In the genomic region with DNA sequence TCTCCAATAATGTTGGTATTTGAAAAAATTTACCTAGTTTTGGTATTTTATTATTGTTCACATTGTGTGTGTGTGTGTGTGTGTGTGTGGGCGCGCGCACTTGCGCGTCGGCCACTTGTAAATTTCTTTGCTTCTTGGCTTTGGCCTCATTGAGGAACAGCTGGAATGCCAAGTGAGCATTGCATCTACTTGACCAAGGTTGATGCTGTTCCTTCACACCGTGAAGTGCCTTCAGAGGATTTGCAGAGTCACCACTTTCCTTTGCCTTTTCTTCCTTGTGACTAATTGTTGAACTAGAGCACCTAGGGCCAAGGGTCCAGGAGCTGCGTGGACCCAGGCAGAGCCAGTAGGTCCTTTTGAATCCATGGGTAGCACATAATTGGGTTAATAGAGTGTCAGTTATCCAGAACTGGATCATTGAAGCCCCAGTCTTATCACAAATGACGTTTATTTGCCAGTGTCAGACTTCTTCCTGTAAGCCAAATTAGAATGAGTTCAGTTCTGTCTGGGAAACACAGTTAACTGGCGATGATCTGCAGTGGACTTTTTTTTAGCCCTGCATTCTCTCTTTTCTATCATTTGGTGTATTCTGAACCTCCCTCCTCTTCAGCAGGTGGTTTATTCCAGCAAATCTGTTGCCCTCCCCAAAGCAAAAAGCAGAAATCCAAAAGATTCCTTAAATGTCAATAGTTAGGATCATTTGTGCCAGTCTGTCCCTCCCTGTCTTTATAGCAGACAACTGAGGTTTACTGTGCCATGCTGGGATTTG, we compare ENCODE assay signal across 18 cellular contexts. TPM values are rescaled to one million over a fixed set of nuclear protein-coding genes. Genes with fewer than 3 reads are reported as not detected.
A peak's percentile ranks its signal among the peaks of the same experiment; 100 is the strongest.
DNase-seq lines count a peak whose midpoint lies in the region; ATAC-seq and TF ChIP-seq lines count a peak whose summit lies in the region.
"Had no signal": no experiment of that assay in that cellular context is flagged by ENCODE, and none has a peak within 500 bp of the region (broad histone marks: within the 10 kb centered on the region; RNA-seq: fewer than 3 reads in every experiment).

No MANE protein-coding gene starts in this region.

- H3K36me3 ChIP-seq in PC-3 (ENCODE audit: low read depth, low read length) (no peaks in the 10 kb centered on the region), neural progenitor cell (no peaks in the 10 kb centered on the region)

- H3K4me2 ChIP-seq in PC-3 (ENCODE audit: low read length) (no peak overlapping the region), neural progenitor cell (no peak overlapping the region)

- H2AFZ ChIP-seq in PC-3 (ENCODE audit: low read length), result no peak overlapping the region
- no peak overlapping the region for H2AFZ ChIP-seq in neural progenitor cell (replicated peaks)

- POLR2A ChIA-PET in PC-3 (lab: Charles Lee; ENCODE audit: unreplicated experiment), result no interaction called here
- POLR2A ChIA-PET in HEK293T (lab: Yijun Ruan, JAX), result no interaction called here

- H3K4me3 ChIP-seq in PC-3 (ENCODE audit: low read length) (no peak overlapping the region), neural progenitor cell (no peak overlapping the region)
- H3K4me3 ChIP-seq: mucosa of descending colon had no signal

- H3K36me3 Mint-ChIP-seq in T-helper 2 cell treated with Interferon-gamma antibody and Interleukin-4, amounts not matched to agents 5 μg/mL and 100 μg/mL, for 36 hours (ENCODE audit: low read depth), result peaks cover 15% of the 10 kb centered on the region
- H3K36me3 Mint-ChIP-seq in endothelial cell (ENCODE audit: low read depth, unreplicated experiment) (peaks cover 10% of the 10 kb centered on the region), neural progenitor cell (peaks cover 13% of the 10 kb centered on the region)

- no peak for DNase-seq in T-helper 2 cell treated with Interferon-gamma antibody and Interleukin-4, amounts not matched to agents 5 μg/mL and 100 μg/mL, for 36 hours (ENCODE audit: low spot score)
- DNase-seq in T-helper 2 cell (no peak), PC-3 (no peak), endothelial cell (ENCODE audit: low spot score) (no peak), neural progenitor cell (ENCODE audit: low spot score) (no peak), RKO (ENCODE audit: low spot score) (no peak), HEK293T (ENCODE audit: extremely low spot score) (no peak), Right ventricle myocardium superior (no peak)
- DNase-seq: 8988T; activated CD4-positive, alpha-beta T cell treated with anti-CD3 and anti-CD28 coated beads, Interleukin-2, amount 50 U/mL, for 1 hour; COR-L47; islet precursor cell; mucosa of descending colon; NCI-H2081 treated with DMSO at 0.1 percent for 48 hours; NCI-H82; stimulated activated CD4-positive, alpha-beta T cell treated with anti-CD3 and anti-CD28 coated beads, Interleukin-2, amount 100 ng/mL, for 24 hours; trophoblast cell had no signal

- H3K9me2 ChIP-seq in PC-3 (replicated peaks; ENCODE audit: low read length), result no peaks in the 10 kb centered on the region

- H3K9ac ChIP-seq in PC-3 (ENCODE audit: low read length) (no peak overlapping the region), neural progenitor cell (no peak overlapping the region)

- TF ChIP-seq CTCF in PC-3 (conservative IDR thresholded peaks at IDR 0.05; ENCODE audit: low read depth, low read length) (no peak), endothelial cell (IDR thresholded peaks at IDR 0.05; ENCODE audit: unreplicated experiment) (no peak), neural progenitor cell (IDR thresholded peaks at IDR 0.05) (no peak)

- H4K20me1 ChIP-seq in PC-3 (ENCODE audit: low read length), result no peaks in the 10 kb centered on the region
- H4K20me1 ChIP-seq in neural progenitor cell (ENCODE audit: low read depth), result peaks cover 13% of the 10 kb centered on the region

- H3K27me3 ChIP-seq in PC-3 (ENCODE audit: low read length) (no peaks in the 10 kb centered on the region), neural progenitor cell (peaks cover 21% of the 10 kb centered on the region)

- no peak overlapping the region for H3K27ac Mint-ChIP-seq in T-helper 2 cell treated with Interferon-gamma antibody and Interleukin-4, amounts not matched to agents 5 μg/mL and 100 μg/mL, for 36 hours
- no peak overlapping the region for H3K27ac Mint-ChIP-seq in endothelial cell (ENCODE audit: unreplicated experiment)
- no peak overlapping the region for H3K27ac Mint-ChIP-seq in neural progenitor cell

- no peak for ATAC-seq in PC-3
- ATAC-seq in Right ventricle myocardium superior (ENCODE audit: poor library complexity), result no peak
- ATAC-seq: mucosa of descending colon had no signal

- H3K4me1 ChIP-seq in PC-3 (ENCODE audit: insufficient read depth, low read length) (peaks cover 16% of the 10 kb centered on the region), neural progenitor cell (peaks cover 5% of the 10 kb centered on the region)

- H3K79me2 ChIP-seq in PC-3 (ENCODE audit: low read length), result peaks cover 12% of the 10 kb centered on the region; the same call in 1 of the 2 replicates
- H3K79me2 ChIP-seq in neural progenitor cell (ENCODE audit: low read depth), result peaks cover 5% of the 10 kb centered on the region

- peaks cover 33% of the 10 kb centered on the region for H3K4me1 Mint-ChIP-seq in T-helper 2 cell treated with Interferon-gamma antibody and Interleukin-4, amounts not matched to agents 5 μg/mL and 100 μg/mL, for 36 hours (ENCODE audit: low read depth)
- H3K4me1 Mint-ChIP-seq in endothelial cell (ENCODE audit: unreplicated experiment) (peaks cover 9% of the 10 kb centered on the region), neural progenitor cell (peaks cover 14% of the 10 kb centered on the region)

- H3K27me3 Mint-ChIP-seq in T-helper 2 cell treated with Interferon-gamma antibody and Interleukin-4, amounts not matched to agents 5 μg/mL and 100 μg/mL, for 36 hours (ENCODE audit: low read depth), result peaks cover 1% of the 10 kb centered on the region
- H3K27me3 Mint-ChIP-seq in endothelial cell (ENCODE audit: unreplicated experiment) (peaks cover 4% of the 10 kb centered on the region), neural progenitor cell (ENCODE audit: insufficient read depth, low read depth) (peaks cover 6% of the 10 kb centered on the region)

- no peaks in the 10 kb centered on the region for H3F3A ChIP-seq in PC-3 (ENCODE audit: low read length, unreplicated experiment)
- H3F3A ChIP-seq in neural progenitor cell (ENCODE audit: low read depth), result peaks cover 17% of the 10 kb centered on the region

- H3K27ac ChIP-seq in PC-3 (ENCODE audit: low read length), result no peak overlapping the region
- no peak overlapping the region for H3K27ac ChIP-seq in neural progenitor cell
- H3K27ac ChIP-seq: epithelial cell of prostate had no signal

- intact Hi-C loops in PC-3 (cut with micrococcal nuclease) (no loop called here), Right ventricle myocardium superior (cut with DNase I) (no loop called here)

- H3K9me3 ChIP-seq in PC-3 (ENCODE audit: low read length) (no peaks in the 10 kb centered on the region), neural progenitor cell (ENCODE audit: low read depth) (no peaks in the 10 kb centered on the region)
- H3K9me3 ChIP-seq: mucosa of descending colon had no signal

- CTCF ChIA-PET in PC-3 (lab: Charles Lee) (interaction anchor here (1.2 kb wide), 1 partner anchor 57 kb away, joined by 3 read pairs; no protein-coding TSS in a partner anchor), HEK293T (lab: Yijun Ruan, JAX) (no interaction called here)

- H3K4me3 Mint-ChIP-seq in T-helper 2 cell treated with Interferon-gamma antibody and Interleukin-4, amounts not matched to agents 5 μg/mL and 100 μg/mL, for 36 hours, result peak overlapping the region; percentile 8
- H3K4me3 Mint-ChIP-seq in endothelial cell (ENCODE audit: unreplicated experiment) (peak overlapping the region; percentile 32), neural progenitor cell (peak overlapping the region; percentile 72)

- no peaks in the 10 kb centered on the region for H3K9me3 Mint-ChIP-seq in T-helper 2 cell treated with Interferon-gamma antibody and Interleukin-4, amounts not matched to agents 5 μg/mL and 100 μg/mL, for 36 hours
- H3K9me3 Mint-ChIP-seq in endothelial cell (ENCODE audit: unreplicated experiment) (no peaks in the 10 kb centered on the region), neural progenitor cell (no peaks in the 10 kb centered on the region)

- BruUV-seq in PC-3 (replicated peaks; lab: Mats Ljungman, UMichigan), result TSS peak; percentile 18

TF ChIP-seq in HEK293T, 16 proteins besides CTCF, POLR2A, EP300 and RAD21:
- TF ChIP-seq NFRKB (IDR thresholded peaks at IDR 0.05), result no peak
- no peak for TF ChIP-seq FOXA1 (IDR thresholded peaks at IDR 0.05)
- TF ChIP-seq LEF1 (IDR thresholded peaks at IDR 0.05; ENCODE audit: borderline replicate concordance), result no peak
- TF ChIP-seq BHLHE40 (IDR thresholded peaks at IDR 0.05; ENCODE audit: borderline replicate concordance), result no peak
- no peak for TF ChIP-seq SUZ12 (IDR thresholded peaks at IDR 0.05)
- TF ChIP-seq ELF4 (IDR thresholded peaks at IDR 0.05), result no peak
- TF ChIP-seq HDGF (IDR thresholded peaks at IDR 0.05; ENCODE audit: borderline replicate concordance), result no peak
- no peak for TF ChIP-seq ARNT (IDR thresholded peaks at IDR 0.05)
- no peak for TF ChIP-seq FOXM1 (IDR thresholded peaks at IDR 0.05; ENCODE audit: borderline replicate concordance)
- TF ChIP-seq, protein P1, sequence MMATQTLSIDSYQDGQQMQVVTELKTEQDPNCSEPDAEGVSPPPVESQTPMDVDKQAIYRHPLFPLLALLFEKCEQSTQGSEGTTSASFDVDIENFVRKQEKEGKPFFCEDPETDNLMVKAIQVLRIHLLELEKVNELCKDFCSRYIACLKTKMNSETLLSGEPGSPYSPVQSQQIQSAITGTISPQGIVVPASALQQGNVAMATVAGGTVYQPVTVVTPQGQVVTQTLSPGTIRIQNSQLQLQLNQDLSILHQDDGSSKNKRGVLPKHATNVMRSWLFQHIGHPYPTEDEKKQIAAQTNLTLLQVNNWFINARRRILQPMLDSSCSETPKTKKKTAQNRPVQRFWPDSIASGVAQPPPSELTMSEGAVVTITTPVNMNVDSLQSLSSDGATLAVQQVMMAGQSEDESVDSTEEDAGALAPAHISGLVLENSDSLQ (IDR thresholded peaks at IDR 0.05), result no peak
- no peak for TF ChIP-seq TARDBP (IDR thresholded peaks at IDR 0.05)
- no peak for TF ChIP-seq ZNF384 (IDR thresholded peaks at IDR 0.05)
- no peak for TF ChIP-seq L3MBTL2 (conservative IDR thresholded peaks at IDR 0.05)
- no peak for TF ChIP-seq CTBP1 (IDR thresholded peaks at IDR 0.05; ENCODE audit: borderline replicate concordance)
- TF ChIP-seq FOXK2 (IDR thresholded peaks at IDR 0.05), result no peak
- TF ChIP-seq SP1 (IDR thresholded peaks at IDR 0.05), result no peak

RNA-seq across cellular contexts. Expression of gene PPP2R5C, which starts 2.6 kb away (rescaled TPM):
- 92.9 and 96.1 TPM in 2 replicates for total RNA-seq in PC-3 (2014; rRNA removed)
- total RNA-seq in endothelial cell (ENCODE audit: unreplicated experiment), result 71.5 TPM
- total RNA-seq in neural progenitor cell (ENCODE audit: low replicate concordance), result 113 and 183 TPM in 2 replicates
- total RNA-seq in Right ventricle myocardium superior, result 169 TPM

Comparison
In these comparisons a context has a peak if more than half of its experiments do, and no peak if none do; other contexts are left out.
1. H3K4me3 Mint-ChIP-seq: peak in every context shown above with its lines; median percentile 72 in neural progenitor cell; 32 in endothelial cell; 8 in T-helper 2 cell treated with Interferon-gamma antibody and Interleukin-4, amounts not matched to agents 5 μg/mL and 100 μg/mL, for 36 hours.